In genomic region chr10:132337019-132337418, GRCh38 we compare ENCODE assay signal across 9 cellular contexts. TPM values are rescaled to one million over a fixed set of nuclear protein-coding genes. Genes with fewer than 3 reads are reported as not detected.
DNase-seq lines count a peak whose midpoint lies in the region; ATAC-seq, FAIRE-seq and TF ChIP-seq lines count a peak whose summit lies in the region.
"Had no signal": no experiment of that assay in that cellular context is flagged by ENCODE, and none has a peak within 500 bp of the region (broad histone marks: within the 10 kb centered on the region; RNA-seq: fewer than 3 reads in every experiment).

No MANE protein-coding gene starts in this region.

- H3K4me3 ChIP-seq in lower lobe of right lung (peak overlapping the region; percentile 58), urinary bladder (ENCODE audit: low read depth, low read length) (peak overlapping the region; percentile 21)

- no peak for FAIRE-seq in urothelium cell line (lab: Jason Lieb, UNC)

- H3K4me1 ChIP-seq in lower lobe of right lung (peaks cover 31% of the 10 kb centered on the region), urinary bladder (ENCODE audit: insufficient read depth) (no peaks in the 10 kb centered on the region)

- intact Hi-C loops in Right ventricle myocardium superior (cut with DNase I) (no loop called here), left cardiac atrium (cut with DNase I) (no loop called here), lower lobe of right lung (cut with DNase I) (no loop called here)

- H3K36me3 ChIP-seq in lower lobe of right lung, result no peaks in the 10 kb centered on the region
- H3K36me3 ChIP-seq in urinary bladder (ENCODE audit: insufficient read depth), result no peaks in the 10 kb centered on the region

- H3K27me3 ChIP-seq in lower lobe of right lung (ENCODE audit: low read depth), result no peaks in the 10 kb centered on the region

- DNase-seq in Right ventricle myocardium superior, result no peak
- no peak for DNase-seq in left cardiac atrium
- peak; percentile 32 for DNase-seq in amniotic epithelial cell (ENCODE audit: low read depth)
- no peak for DNase-seq in lower lobe of right lung
- DNase-seq in urothelium cell line (ENCODE audit: low spot score), result no peak
- no peak for DNase-seq in NCI-H1105 (lab: John Stamatoyannopoulos, UW)
- DNase-seq in AG08396 (ENCODE audit: low spot score), result no peak
- DNase-seq: DND-41 had no signal

- peak overlapping the region; percentile 83 for H3K27ac ChIP-seq in lower lobe of right lung
- no peak overlapping the region for H3K27ac ChIP-seq in urinary bladder (ENCODE audit: low read depth)

- ATAC-seq in Right ventricle myocardium superior (ENCODE audit: poor library complexity), result peak; percentile 19
- no peak for ATAC-seq in left cardiac atrium
- ATAC-seq in lower lobe of right lung, result peak in 1 of 2 donors; percentile 31

- H3K9me3 ChIP-seq in lower lobe of right lung, result no peaks in the 10 kb centered on the region

- WGBS in urinary bladder, result 61% methylated on average over 14 of the region's 14 CpGs

- no peak for TF ChIP-seq CTCF in lower lobe of right lung (IDR thresholded peaks at IDR 0.05)

RNA-seq across cellular contexts. Expression of gene LRRC27, which starts 5.0 kb away (rescaled TPM):
- total RNA-seq in Right ventricle myocardium superior, result 3.9 TPM
- total RNA-seq in left cardiac atrium, result 1 to 10 TPM; 3.7 to 4.4 TPM
- 15.5 TPM for total RNA-seq in lower lobe of right lung
- total RNA-seq in urinary bladder, result 13.2 TPM
- 6.5 TPM for polyA plus RNA-seq in urinary bladder

RNA-seq across cellular contexts. Expression of gene STK32C, which starts 29.3 kb away (rescaled TPM):
- total RNA-seq in Right ventricle myocardium superior (5.9 TPM), left cardiac atrium (1 to 10 TPM; 6.1 to 6.6 TPM), lower lobe of right lung (14.1 TPM), urinary bladder (4.8 TPM)
- 13.6 TPM for polyA plus RNA-seq in urinary bladder

RNA-seq across cellular contexts. Expression of gene PWWP2B, which starts 60.0 kb away (rescaled TPM):
- total RNA-seq in Right ventricle myocardium superior (23.0 TPM), left cardiac atrium (10 to 100 TPM; 11.8 to 12.7 TPM), lower lobe of right lung (25.2 TPM), urinary bladder (6.8 TPM)
- 16.6 TPM for polyA plus RNA-seq in urinary bladder
